8 cellular contexts compared by ENCODE assay signal in the genomic region with DNA sequence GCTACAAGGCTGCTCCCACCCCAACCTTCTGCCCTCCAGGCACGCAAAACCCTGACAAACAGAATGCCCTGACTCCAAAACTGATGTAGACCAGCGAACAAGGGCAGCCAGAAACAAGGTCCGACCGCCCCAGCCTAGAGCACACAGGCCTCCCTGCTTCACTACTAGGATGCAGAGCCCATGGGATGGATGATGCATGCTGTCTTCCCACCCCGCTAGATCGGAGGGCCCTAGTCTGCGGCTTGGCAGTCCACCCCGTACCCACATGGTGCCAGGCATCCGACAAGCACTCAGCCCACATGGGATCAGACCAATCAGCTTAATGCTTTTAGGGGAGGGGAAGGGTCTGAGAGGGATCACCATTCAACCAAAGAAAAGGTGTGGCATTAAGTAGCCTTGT. TPM values are rescaled to one million over a fixed set of nuclear protein-coding genes. Genes with fewer than 3 reads are reported as not detected.
A peak's percentile ranks its signal among the peaks of the same experiment; 100 is the strongest.
DNase-seq lines count a peak whose midpoint lies in the region; ATAC-seq and TF ChIP-seq lines count a peak whose summit lies in the region.

No MANE protein-coding gene starts in this region.

- H3K79me2 ChIP-seq in MM.1S (ENCODE audit: low read length), result peaks cover 82% of the 10 kb centered on the region

- peak overlapping the region; percentile 73 for H3K4me2 ChIP-seq in MM.1S (ENCODE audit: low read depth, low read length)

- H3K27me3 Mint-ChIP-seq in natural killer cell (ENCODE audit: low read depth in 2 of 2), result no peaks in the 10 kb centered on the region

- H2AFZ ChIP-seq in MM.1S (ENCODE audit: low read length), result peak overlapping the region; percentile 32

- intact Hi-C loops in colonic mucosa (cut with DNase I) (no loop called here), natural killer cell (cut with micrococcal nuclease) (loop anchor here (2.0 kb wide), 1 partner anchor 135 kb away; a partner anchor contains a TSS), left colon (cut with DNase I, micrococcal nuclease) (loop anchor here in 1 of 2 donors (5.0 kb wide), 1 partner anchor 74 kb away; no protein-coding TSS in a partner anchor)

- no peaks in the 10 kb centered on the region for H3K36me3 Mint-ChIP-seq in natural killer cell

- DNase-seq in BE2C (no peak), MM.1S (no peak), colonic mucosa (no peak), natural killer cell (no peak), left colon (no peak)
- DNase-seq in activated CD4-positive, CD25-positive, alpha-beta regulatory T cell (lab: John Stamatoyannopoulos, UW), result no peak
- DNase-seq in NK-92 treated with Interleukin-12 subunit alpha and Interleukin-12 subunit beta, amount 100 ng/mL, for 24 hours (lab: John Stamatoyannopoulos, UW), result no peak

- TF ChIP-seq CTCF in BE2C (IDR thresholded peaks at IDR 0.05; ENCODE audit: low read depth, low read length) (no peak), MM.1S (IDR thresholded peaks at IDR 0.05; ENCODE audit: low read length) (no peak), colonic mucosa (IDR thresholded peaks at IDR 0.05) (no peak), natural killer cell (IDR thresholded peaks at IDR 0.05) (no peak)

- no peaks in the 10 kb centered on the region for H3K9me2 ChIP-seq in MM.1S (replicated peaks; ENCODE audit: insufficient read depth, low read length)

- H3K4me1 Mint-ChIP-seq in natural killer cell, result peaks cover 43 to 44% of the 10 kb centered on the region in 2 donors

- no peaks in the 10 kb centered on the region for H4K20me1 ChIP-seq in MM.1S (ENCODE audit: insufficient read depth, low read length)

- H3K4me3 ChIP-seq in BE2C (ENCODE audit: low read depth, low read length), result peak overlapping the region; percentile 86
- H3K4me3 ChIP-seq in MM.1S (ENCODE audit: low read length), result peak overlapping the region; percentile 91
- peak overlapping the region; percentile 62 for H3K4me3 ChIP-seq in colonic mucosa

- H3K27me3 ChIP-seq in BE2C (no peaks in the 10 kb centered on the region), MM.1S (replicated peaks; ENCODE audit: insufficient read depth, low read length) (no peaks in the 10 kb centered on the region), colonic mucosa (no peaks in the 10 kb centered on the region)

- H3K9ac ChIP-seq in MM.1S (ENCODE audit: low read length) (peak overlapping the region; percentile 92; the same call in 1 of the 2 replicates), colonic mucosa (ENCODE audit: low read depth in 2 of 2, low read length in 2 of 2) (peak overlapping the region; percentile 68 to 70)

- peak overlapping the region; percentile 37 for H3K4me3 Mint-ChIP-seq in natural killer cell

- H3K9me3 ChIP-seq in BE2C (no peaks in the 10 kb centered on the region), MM.1S (replicated peaks; ENCODE audit: insufficient read depth, low read length) (no peaks in the 10 kb centered on the region), colonic mucosa (no peaks in the 10 kb centered on the region)

- peaks cover 3% of the 10 kb centered on the region; the same call in 1 of the 2 replicates for H3F3A ChIP-seq in MM.1S (ENCODE audit: insufficient read depth, low read length)

- peaks cover 20% of the 10 kb centered on the region for H3K4me1 ChIP-seq in BE2C
- H3K4me1 ChIP-seq in MM.1S (ENCODE audit: low read length), result peaks cover 8% of the 10 kb centered on the region; the same call in 1 of the 2 replicates
- peaks cover 16% of the 10 kb centered on the region for H3K4me1 ChIP-seq in colonic mucosa

- H3K36me3 ChIP-seq in BE2C (no peaks in the 10 kb centered on the region), MM.1S (replicated peaks; ENCODE audit: insufficient read depth, low read length) (no peaks in the 10 kb centered on the region), colonic mucosa (no peaks in the 10 kb centered on the region)

- ATAC-seq in natural killer cell, result no peak
- no peak for ATAC-seq in GM21360 (IDR thresholded peaks at IDR 0.05; ENCODE audit: unreplicated experiment)
- no peak for ATAC-seq in left colon

- H3K9me3 Mint-ChIP-seq in natural killer cell, result no peaks in the 10 kb centered on the region

- H3K27ac ChIP-seq in MM.1S (ENCODE audit: low read length), result no peak overlapping the region
- H3K27ac ChIP-seq in colonic mucosa, result peak overlapping the region; percentile 70

- H3K27ac Mint-ChIP-seq in natural killer cell, result peak overlapping the region; percentile 80 to 93

RNA-seq across cellular contexts. Expression of a gene that starts 30.6 kb away (rescaled TPM):
- 107 TPM for polyA plus RNA-seq in BE2C (2012; ENCODE audit: insufficient read depth, insufficient read length, low read depth)
- total RNA-seq in colonic mucosa (10 to 100 TPM; 30.8 to 48.1 TPM), natural killer cell (10 to 100 TPM; 36.0 to 52.1 (median 47.8) TPM), left colon (10 to 100 TPM; 32.9 to 35.5 TPM)
